In the genomic region with DNA sequence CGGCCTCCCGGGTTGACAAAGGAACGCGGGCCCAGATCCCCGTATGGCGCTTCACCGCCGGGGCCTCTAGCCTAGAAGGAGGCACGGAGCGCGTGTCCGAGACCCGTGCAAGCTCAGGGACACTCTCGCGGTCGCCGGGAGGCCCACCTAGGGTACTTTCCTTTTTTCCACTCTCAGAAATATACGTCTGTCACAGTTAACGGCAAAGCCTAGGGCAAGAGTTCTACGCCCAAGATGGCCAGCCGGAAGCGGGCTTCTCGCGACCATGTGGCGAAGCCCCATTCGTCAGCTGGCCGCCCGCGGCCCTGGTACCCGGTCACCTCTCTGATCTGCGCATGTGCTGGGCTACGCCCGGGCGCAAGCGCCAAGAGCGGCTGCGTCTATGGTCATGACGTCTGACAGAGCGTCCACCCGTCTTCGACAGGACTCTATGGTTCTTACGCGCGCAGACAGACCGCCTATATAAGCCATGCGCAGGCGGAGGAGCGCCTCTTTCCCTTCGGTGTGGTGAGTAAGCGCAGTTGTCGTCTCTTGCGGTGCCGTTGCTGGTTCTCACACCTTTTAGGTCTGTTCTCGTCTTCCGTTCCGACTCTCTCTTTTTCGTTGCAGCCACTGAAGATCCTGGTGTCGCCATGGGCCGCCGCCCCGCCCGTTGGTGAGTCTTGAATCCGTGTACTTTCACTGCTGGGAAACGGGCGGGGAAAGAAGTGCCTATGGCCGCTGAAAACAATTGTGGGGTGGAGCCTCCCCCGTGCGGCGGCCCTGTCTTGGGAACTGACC, we compare ENCODE assay signal across 1 cellular context.
TF ChIP-seq lines count a peak whose summit lies in the region.

RPL10 (plus strand) TSS at position 490 of the 780 bp plus-strand sequence; CDS start at position 633, 143 bp downstream.

TF ChIP-seq in K562, 482 proteins besides CTCF, POLR2A, EP300 and RAD21 (continued from another document and continues in another):
- TF ChIP-seq, protein P1, sequence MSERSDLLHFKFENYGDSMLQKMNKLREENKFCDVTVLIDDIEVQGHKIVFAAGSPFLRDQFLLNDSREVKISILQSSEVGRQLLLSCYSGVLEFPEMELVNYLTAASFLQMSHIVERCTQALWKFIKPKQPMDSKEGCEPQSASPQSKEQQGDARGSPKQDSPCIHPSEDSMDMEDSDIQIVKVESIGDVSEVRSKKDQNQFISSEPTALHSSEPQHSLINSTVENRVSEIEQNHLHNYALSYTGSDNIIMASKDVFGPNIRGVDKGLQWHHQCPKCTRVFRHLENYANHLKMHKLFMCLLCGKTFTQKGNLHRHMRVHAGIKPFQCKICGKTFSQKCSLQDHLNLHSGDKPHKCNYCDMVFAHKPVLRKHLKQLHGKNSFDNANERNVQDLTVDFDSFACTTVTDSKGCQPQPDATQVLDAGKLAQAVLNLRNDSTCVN (CRISPR knock-in tag; IDR thresholded peaks at IDR 0.05): no peak
- no peak for TF ChIP-seq THRAP3 (IDR thresholded peaks at IDR 0.05; ENCODE audit: borderline replicate concordance)
- TF ChIP-seq NCOA4 (IDR thresholded peaks at IDR 0.05; ENCODE audit: partially characterized antibody): no peak
- TF ChIP-seq ZNF133 (CRISPR knock-in tag; IDR thresholded peaks at IDR 0.05): no peak
- no peak for TF ChIP-seq ETS2 (tag; IDR thresholded peaks at IDR 0.05; ENCODE audit: borderline replicate concordance, poor library complexity, severe bottlenecking)
- TF ChIP-seq HDAC8 (tag; IDR thresholded peaks at IDR 0.05): no peak; the same call in 1 of the 2 replicates
- peak; percentile 31; the same call in 1 of the 2 replicates for TF ChIP-seq ZNF431 (CRISPR knock-in tag; IDR thresholded peaks at IDR 0.05)
- TF ChIP-seq ZBTB33 (CRISPR knock-in tag; IDR thresholded peaks at IDR 0.05): peak; percentile 55
- TF ChIP-seq, protein P2, sequence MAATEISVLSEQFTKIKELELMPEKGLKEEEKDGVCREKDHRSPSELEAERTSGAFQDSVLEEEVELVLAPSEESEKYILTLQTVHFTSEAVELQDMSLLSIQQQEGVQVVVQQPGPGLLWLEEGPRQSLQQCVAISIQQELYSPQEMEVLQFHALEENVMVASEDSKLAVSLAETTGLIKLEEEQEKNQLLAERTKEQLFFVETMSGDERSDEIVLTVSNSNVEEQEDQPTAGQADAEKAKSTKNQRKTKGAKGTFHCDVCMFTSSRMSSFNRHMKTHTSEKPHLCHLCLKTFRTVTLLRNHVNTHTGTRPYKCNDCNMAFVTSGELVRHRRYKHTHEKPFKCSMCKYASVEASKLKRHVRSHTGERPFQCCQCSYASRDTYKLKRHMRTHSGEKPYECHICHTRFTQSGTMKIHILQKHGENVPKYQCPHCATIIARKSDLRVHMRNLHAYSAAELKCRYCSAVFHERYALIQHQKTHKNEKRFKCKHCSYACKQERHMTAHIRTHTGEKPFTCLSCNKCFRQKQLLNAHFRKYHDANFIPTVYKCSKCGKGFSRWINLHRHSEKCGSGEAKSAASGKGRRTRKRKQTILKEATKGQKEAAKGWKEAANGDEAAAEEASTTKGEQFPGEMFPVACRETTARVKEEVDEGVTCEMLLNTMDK (IDR thresholded peaks at IDR 0.05; ENCODE audit: borderline replicate concordance, insufficient read depth, low read depth, low read length, poor library complexity, severe bottlenecking): peak; percentile 59
- no peak for TF ChIP-seq BCL6 (CRISPR knock-in tag; IDR thresholded peaks at IDR 0.05)
- TF ChIP-seq KDM1A (IDR thresholded peaks at IDR 0.05): no peak
- TF ChIP-seq ARID3A (IDR thresholded peaks at IDR 0.05; ENCODE audit: borderline replicate concordance, low read depth, low read length): no peak
- TF ChIP-seq ZNF79 (CRISPR knock-in tag; IDR thresholded peaks at IDR 0.05; ENCODE audit: low read depth): no peak
- TF ChIP-seq CHD1 (IDR thresholded peaks at IDR 0.05; ENCODE audit: low read length): no peak
- TF ChIP-seq HMG20B (CRISPR knock-in tag; IDR thresholded peaks at IDR 0.05): no peak
- TF ChIP-seq ZNF785 (CRISPR knock-in tag; IDR thresholded peaks at IDR 0.05): no peak
- TF ChIP-seq SMARCE1 (IDR thresholded peaks at IDR 0.05): no peak
- TF ChIP-seq MYC (IDR thresholded peaks at IDR 0.05; ENCODE audit: low read depth, low read length): peak; percentile 97
- peak; percentile 96 for TF ChIP-seq MYC (CRISPR knock-in tag; IDR thresholded peaks at IDR 0.05; ENCODE audit: borderline replicate concordance, low read depth)
- TF ChIP-seq NFYB (IDR thresholded peaks at IDR 0.05; ENCODE audit: extremely low read depth, insufficient read length): no peak
- TF ChIP-seq, protein P3, sequence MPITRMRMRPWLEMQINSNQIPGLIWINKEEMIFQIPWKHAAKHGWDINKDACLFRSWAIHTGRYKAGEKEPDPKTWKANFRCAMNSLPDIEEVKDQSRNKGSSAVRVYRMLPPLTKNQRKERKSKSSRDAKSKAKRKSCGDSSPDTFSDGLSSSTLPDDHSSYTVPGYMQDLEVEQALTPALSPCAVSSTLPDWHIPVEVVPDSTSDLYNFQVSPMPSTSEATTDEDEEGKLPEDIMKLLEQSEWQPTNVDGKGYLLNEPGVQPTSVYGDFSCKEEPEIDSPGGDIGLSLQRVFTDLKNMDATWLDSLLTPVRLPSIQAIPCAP (CRISPR knock-in tag; IDR thresholded peaks at IDR 0.05; ENCODE audit: borderline replicate concordance): peak; percentile 81; the same call in 1 of the 2 replicates
- peak; percentile 71; the same call in 1 of the 2 replicates for TF ChIP-seq MXI1 (IDR thresholded peaks at IDR 0.05; ENCODE audit: low read depth, low read length)
- TF ChIP-seq BRD4 (IDR thresholded peaks at IDR 0.05): peak; percentile 34; the same call in 1 of the 2 replicates
- TF ChIP-seq ZNF764 (CRISPR knock-in tag; IDR thresholded peaks at IDR 0.05; ENCODE audit: low read depth): no peak
- TF ChIP-seq CHAMP1 (IDR thresholded peaks at IDR 0.05): no peak
- TF ChIP-seq KAT7 (CRISPR knock-in tag; IDR thresholded peaks at IDR 0.05; ENCODE audit: borderline replicate concordance): no peak; the same call in 1 of the 2 replicates
- peak; percentile 52 for TF ChIP-seq BHLHE40 (IDR thresholded peaks at IDR 0.05; ENCODE audit: low read length)
- TF ChIP-seq EZH2 (IDR thresholded peaks at IDR 0.05; ENCODE audit: borderline replicate concordance, low read depth, low read length): no peak
- TF ChIP-seq CBX1 (IDR thresholded peaks at IDR 0.05; ENCODE audit: low read depth): peak; percentile 97; the same call in 1 of the 2 replicates
- TF ChIP-seq TSC22D4 (tag; IDR thresholded peaks at IDR 0.05): no peak
- TF ChIP-seq NEUROD1 (IDR thresholded peaks at IDR 0.05; ENCODE audit: borderline replicate concordance, low read depth, low read length, partially characterized antibody): peak; percentile 52
- TF ChIP-seq, protein P4, sequence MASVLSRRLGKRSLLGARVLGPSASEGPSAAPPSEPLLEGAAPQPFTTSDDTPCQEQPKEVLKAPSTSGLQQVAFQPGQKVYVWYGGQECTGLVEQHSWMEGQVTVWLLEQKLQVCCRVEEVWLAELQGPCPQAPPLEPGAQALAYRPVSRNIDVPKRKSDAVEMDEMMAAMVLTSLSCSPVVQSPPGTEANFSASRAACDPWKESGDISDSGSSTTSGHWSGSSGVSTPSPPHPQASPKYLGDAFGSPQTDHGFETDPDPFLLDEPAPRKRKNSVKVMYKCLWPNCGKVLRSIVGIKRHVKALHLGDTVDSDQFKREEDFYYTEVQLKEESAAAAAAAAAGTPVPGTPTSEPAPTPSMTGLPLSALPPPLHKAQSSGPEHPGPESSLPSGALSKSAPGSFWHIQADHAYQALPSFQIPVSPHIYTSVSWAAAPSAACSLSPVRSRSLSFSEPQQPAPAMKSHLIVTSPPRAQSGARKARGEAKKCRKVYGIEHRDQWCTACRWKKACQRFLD (CRISPR knock-in tag; IDR thresholded peaks at IDR 0.05): no peak
- TF ChIP-seq SUPT5H (IDR thresholded peaks at IDR 0.05): peak; percentile 100
- no peak for TF ChIP-seq ZSCAN32 (CRISPR knock-in tag; IDR thresholded peaks at IDR 0.05)
- no peak for TF ChIP-seq PRMT5 (CRISPR knock-in tag; IDR thresholded peaks at IDR 0.05)
- TF ChIP-seq ZBTB7A (IDR thresholded peaks at IDR 0.05; ENCODE audit: borderline replicate concordance, control insufficient read depth, low read depth, low read length): no peak
- no peak for TF ChIP-seq ZFP30 (CRISPR knock-in tag; IDR thresholded peaks at IDR 0.05; ENCODE audit: borderline replicate concordance)
- no peak for TF ChIP-seq U2AF2 (optimal IDR thresholded peaks at IDR 0.05; ENCODE audit: low read depth, low read length)
- TF ChIP-seq GTF2A2 (tag; IDR thresholded peaks at IDR 0.05): peak; percentile 97
- no peak for TF ChIP-seq IFI16 (CRISPR knock-in tag; IDR thresholded peaks at IDR 0.05)
- TF ChIP-seq POLR2H (tag; IDR thresholded peaks at IDR 0.05; ENCODE audit: low read depth): peak; percentile 98
- TF ChIP-seq EWSR1 (IDR thresholded peaks at IDR 0.05; ENCODE audit: borderline replicate concordance, low read depth, partially characterized antibody): no peak
- TF ChIP-seq ZNF354B (CRISPR knock-in tag; IDR thresholded peaks at IDR 0.05): no peak
- TF ChIP-seq ZFX (CRISPR knock-in tag; IDR thresholded peaks at IDR 0.05): peak; percentile 92
- no peak for TF ChIP-seq ETV6 (IDR thresholded peaks at IDR 0.05; ENCODE audit: borderline replicate concordance in 1 of 2, low read depth in 2 of 2, low read length in 1 of 2)
- 0 out of 2 replicates have a peak, but pooled peaks have one; percentile 41 for TF ChIP-seq ETV6 (CRISPR knock-in tag; IDR thresholded peaks at IDR 0.05; ENCODE audit: borderline replicate concordance)
- TF ChIP-seq POLR3A (IDR thresholded peaks at IDR 0.05; ENCODE audit: borderline replicate concordance, extremely low read depth, insufficient read depth, insufficient read length): no peak
- TF ChIP-seq, protein P5, sequence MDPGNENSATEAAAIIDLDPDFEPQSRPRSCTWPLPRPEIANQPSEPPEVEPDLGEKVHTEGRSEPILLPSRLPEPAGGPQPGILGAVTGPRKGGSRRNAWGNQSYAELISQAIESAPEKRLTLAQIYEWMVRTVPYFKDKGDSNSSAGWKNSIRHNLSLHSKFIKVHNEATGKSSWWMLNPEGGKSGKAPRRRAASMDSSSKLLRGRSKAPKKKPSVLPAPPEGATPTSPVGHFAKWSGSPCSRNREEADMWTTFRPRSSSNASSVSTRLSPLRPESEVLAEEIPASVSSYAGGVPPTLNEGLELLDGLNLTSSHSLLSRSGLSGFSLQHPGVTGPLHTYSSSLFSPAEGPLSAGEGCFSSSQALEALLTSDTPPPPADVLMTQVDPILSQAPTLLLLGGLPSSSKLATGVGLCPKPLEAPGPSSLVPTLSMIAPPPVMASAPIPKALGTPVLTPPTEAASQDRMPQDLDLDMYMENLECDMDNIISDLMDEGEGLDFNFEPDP (CRISPR knock-in tag; IDR thresholded peaks at IDR 0.05): no peak
- TF ChIP-seq ZNF280B (CRISPR knock-in tag; IDR thresholded peaks at IDR 0.05): no peak
- no peak for TF ChIP-seq MCM5 (IDR thresholded peaks at IDR 0.05; ENCODE audit: low read depth)
- no peak for TF ChIP-seq FOXA1 (IDR thresholded peaks at IDR 0.05; ENCODE audit: borderline replicate concordance)
- TF ChIP-seq HNRNPH1 (optimal IDR thresholded peaks at IDR 0.05; ENCODE audit: low read depth, low read length): no peak
